28 cellular contexts compared by ENCODE assay signal in the genomic region with DNA sequence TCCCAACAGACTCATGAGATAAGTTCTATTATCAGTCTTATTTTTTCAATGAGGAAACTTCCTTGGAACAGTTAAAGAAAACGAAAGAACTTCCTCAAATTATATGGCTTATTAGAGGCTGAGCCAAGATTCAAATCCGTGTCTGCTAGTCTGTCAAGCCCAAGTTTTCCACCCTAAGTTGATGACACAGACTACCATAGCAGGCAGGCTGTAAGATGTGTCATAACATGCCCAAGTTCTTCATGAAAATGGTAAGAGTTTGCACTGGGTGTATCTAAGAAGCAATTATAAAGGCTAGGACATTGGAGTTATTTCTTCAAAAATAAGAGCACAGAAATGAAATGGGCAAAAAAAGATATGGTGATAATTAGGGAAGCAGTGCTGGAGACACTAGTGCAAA.
"Had no signal": no experiment of that assay in that cellular context is flagged by ENCODE, and none has a peak within 500 bp of the region (broad histone marks: within the 10 kb centered on the region; RNA-seq: fewer than 3 reads in every experiment).

No MANE protein-coding gene starts in this region.

- H3K4me3 Mint-ChIP-seq: natural killer cell; nephron; neural progenitor cell; stimulated activated effector memory CD8-positive, alpha-beta T cell treated with anti-CD3 and anti-CD28 coated beads, Interleukin-12 subunit alpha, Interleukin-12 subunit beta, amount 100 ng/mL, for 72 hours; stimulated activated naive B cell treated with anti-CD40 and anti-IgM and Interleukin-4, amounts not matched to agents 10 μg/mL and 1 μg/mL and 100 μg/mL, for 72 hours; stimulated activated naive CD8-positive, alpha-beta T cell treated with anti-CD3 and anti-CD28 coated beads, Interleukin-15, Interleukin-2, amounts not matched to agents 100 ng/mL and 50 ng/mL, for 24 hours had no signal

- H3K27ac Mint-ChIP-seq: natural killer cell; nephron; neural progenitor cell; stimulated activated effector memory CD8-positive, alpha-beta T cell treated with anti-CD3 and anti-CD28 coated beads, Interleukin-12 subunit alpha, Interleukin-12 subunit beta, amount 100 ng/mL, for 72 hours; stimulated activated naive B cell treated with anti-CD40 and anti-IgM and Interleukin-4, amounts not matched to agents 10 μg/mL and 1 μg/mL and 100 μg/mL, for 72 hours; stimulated activated naive CD8-positive, alpha-beta T cell treated with anti-CD3 and anti-CD28 coated beads, Interleukin-15, Interleukin-2, amounts not matched to agents 100 ng/mL and 50 ng/mL, for 24 hours had no signal

- H3K9ac ChIP-seq: neural progenitor cell, parathyroid adenoma had no signal

- H3K27me3 ChIP-seq: neural progenitor cell, ovary, right atrium auricular region, right lobe of liver, sigmoid colon, stomach, thyroid gland, tibial nerve, upper lobe of left lung, vagina had no signal

- H2AFZ ChIP-seq: neural progenitor cell, parathyroid adenoma had no signal

- H3K27me3 Mint-ChIP-seq: stimulated activated naive CD8-positive, alpha-beta T cell treated with anti-CD3 and anti-CD28 coated beads, Interleukin-15, Interleukin-2, amounts not matched to agents 100 ng/mL and 50 ng/mL, for 24 hours had no signal

- H3K9me3 ChIP-seq: ovary, prostate gland, right lobe of liver, thoracic aorta, thyroid gland had no signal

- DNase-seq: natural killer cell; occipital lobe; ovary; posterior cingulate gyrus; retina; right lobe of liver; sigmoid colon; small intestine; stimulated activated CD4-positive, alpha-beta T cell treated with anti-CD3 and anti-CD28 coated beads, Interleukin-15, amount 100 ng/mL, for 24 hours; stimulated activated CD4-positive, alpha-beta T cell treated with anti-CD3 and anti-CD28 coated beads, Interleukin-2, amount 100 ng/mL, for 24 hours; stimulated activated CD4-positive, alpha-beta T cell treated with anti-CD3 and anti-CD28 coated beads, Interleukin-2, amount 100 ng/mL, for 48 hours; stimulated activated CD4-positive, alpha-beta T cell treated with anti-CD3 and anti-CD28 coated beads, Interleukin-4, amount 100 ng/mL, for 24 hours; stimulated activated naive B cell treated with anti-CD40 and anti-IgM and Interleukin-4, amounts not matched to agents 10 μg/mL and 1 μg/mL and 100 μg/mL, for 72 hours; stimulated activated naive CD4-positive, alpha-beta T cell treated with Interleukin-2 at 50 U/mL for 16 hours; stomach; thyroid gland; trophoblast cell; upper lobe of left lung had no signal

- ATAC-seq: natural killer cell; right lobe of liver; stimulated activated effector memory CD8-positive, alpha-beta T cell treated with anti-CD3 and anti-CD28 coated beads, Interleukin-12 subunit alpha, Interleukin-12 subunit beta, amount 100 ng/mL, for 72 hours; stimulated activated naive B cell treated with anti-CD40 and anti-IgM and Interleukin-4, amounts not matched to agents 10 μg/mL and 1 μg/mL and 100 μg/mL, for 72 hours had no signal

- H3K4me1 ChIP-seq: neural progenitor cell, parathyroid adenoma, prostate gland, right atrium auricular region, right lobe of liver, sigmoid colon, stomach, thyroid gland, tibial nerve, upper lobe of left lung, vagina had no signal

- H3K79me2 ChIP-seq: parathyroid adenoma had no signal

- H3K4me1 Mint-ChIP-seq: natural killer cell; nephron; neural progenitor cell; stimulated activated effector memory CD8-positive, alpha-beta T cell treated with anti-CD3 and anti-CD28 coated beads, Interleukin-12 subunit alpha, Interleukin-12 subunit beta, amount 100 ng/mL, for 72 hours; stimulated activated naive B cell treated with anti-CD40 and anti-IgM and Interleukin-4, amounts not matched to agents 10 μg/mL and 1 μg/mL and 100 μg/mL, for 72 hours had no signal

- H3K36me3 ChIP-seq: neural progenitor cell, ovary, prostate gland, right atrium auricular region, right lobe of liver, sigmoid colon, stomach, thoracic aorta, thyroid gland, tibial nerve, upper lobe of left lung, vagina had no signal

- H3K4me2 ChIP-seq: neural progenitor cell had no signal

- H3K27ac ChIP-seq: neural progenitor cell, ovary, parathyroid adenoma, prostate gland, right atrium auricular region, right lobe of liver, sigmoid colon, stomach, thoracic aorta, thyroid gland, tibial nerve, upper lobe of left lung, vagina had no signal

- H3K4me3 ChIP-seq: neural progenitor cell, ovary, prostate gland, right atrium auricular region, right lobe of liver, sigmoid colon, stomach, thoracic aorta, thyroid gland, tibial nerve, upper lobe of left lung, vagina had no signal

- H3K36me3 Mint-ChIP-seq: stimulated activated effector memory CD8-positive, alpha-beta T cell treated with anti-CD3 and anti-CD28 coated beads, Interleukin-12 subunit alpha, Interleukin-12 subunit beta, amount 100 ng/mL, for 72 hours; stimulated activated naive B cell treated with anti-CD40 and anti-IgM and Interleukin-4, amounts not matched to agents 10 μg/mL and 1 μg/mL and 100 μg/mL, for 72 hours had no signal
